Comparison of ENCODE assay signal across 8 cellular contexts in the genomic region with DNA sequence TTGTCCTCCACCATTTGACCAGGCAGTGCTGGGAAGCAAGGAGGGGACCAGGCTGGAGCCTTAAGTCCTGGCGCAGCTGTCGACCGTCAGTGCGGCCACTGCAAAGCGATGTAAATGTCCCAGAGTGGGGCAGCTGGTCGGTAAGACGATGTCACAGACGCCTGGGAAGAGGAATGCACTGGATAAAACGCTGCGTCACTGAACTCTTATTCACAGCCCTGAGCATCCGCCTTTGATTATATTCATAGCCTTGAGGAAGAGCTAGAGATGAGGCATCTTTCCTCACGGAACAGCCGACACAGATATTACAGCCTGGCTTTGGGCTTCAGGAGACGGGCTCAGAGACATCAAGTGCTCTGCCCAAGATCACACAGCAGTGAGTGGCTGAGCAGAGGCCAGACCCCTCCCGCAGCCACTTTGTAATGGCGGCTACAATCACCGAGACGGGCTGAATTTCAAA. TPM values are rescaled to one million over a fixed set of nuclear protein-coding genes. Genes with fewer than 3 reads are reported as not detected.
DNase-seq lines count a peak whose midpoint lies in the region; ATAC-seq and TF ChIP-seq lines count a peak whose summit lies in the region.

No MANE protein-coding gene starts in this region.

- no peak for TF ChIP-seq CTCF in testis (IDR thresholded peaks at IDR 0.05)

- no peak for ATAC-seq in activated CD4-positive, alpha-beta T cell treated with anti-CD3 and anti-CD28 coated beads for 36 hours
- ATAC-seq in HG02642 (IDR thresholded peaks at IDR 0.05; ENCODE audit: poor library complexity, unreplicated experiment) (no peak), HG03521 (IDR thresholded peaks at IDR 0.05; ENCODE audit: unreplicated experiment) (no peak)

- no peaks in the 10 kb centered on the region for H3K9me3 ChIP-seq in testis

- H3K27me3 ChIP-seq in testis: no peaks in the 10 kb centered on the region

- no peaks in the 10 kb centered on the region for H3K9me3 Mint-ChIP-seq in activated CD4-positive, alpha-beta T cell treated with anti-CD3 and anti-CD28 coated beads for 36 hours (ENCODE audit: low read depth)
- no peaks in the 10 kb centered on the region for H3K9me3 Mint-ChIP-seq in activated T-helper 2 cell treated with anti-CD3 and anti-CD28 coated beads, Interferon-gamma antibody, Interleukin-2, Interleukin-4, amounts not matched to agents 10 μg/mL and 5 μg/mL and 100 μg/mL, durations not matched to agents 14 hours and 24 hours and 36 hours
- H3K9me3 Mint-ChIP-seq in immature natural killer cell: peaks cover 0 to 2% (median 0%) of the 10 kb centered on the region in 6 donors

- H3K27ac Mint-ChIP-seq in activated CD4-positive, alpha-beta T cell treated with anti-CD3 and anti-CD28 coated beads for 36 hours: peak overlapping the region; percentile 38
- H3K27ac Mint-ChIP-seq in activated T-helper 2 cell treated with anti-CD3 and anti-CD28 coated beads, Interferon-gamma antibody, Interleukin-2, Interleukin-4, amounts not matched to agents 10 μg/mL and 5 μg/mL and 100 μg/mL, durations not matched to agents 14 hours and 24 hours and 36 hours: no peak overlapping the region
- no peak overlapping the region for H3K27ac Mint-ChIP-seq in immature natural killer cell

- no peaks in the 10 kb centered on the region for H3K4me1 ChIP-seq in testis

- peaks cover 14% of the 10 kb centered on the region for H3K27me3 Mint-ChIP-seq in activated CD4-positive, alpha-beta T cell treated with anti-CD3 and anti-CD28 coated beads for 36 hours
- peaks cover 36% of the 10 kb centered on the region for H3K27me3 Mint-ChIP-seq in activated T-helper 2 cell treated with anti-CD3 and anti-CD28 coated beads, Interferon-gamma antibody, Interleukin-2, Interleukin-4, amounts not matched to agents 10 μg/mL and 5 μg/mL and 100 μg/mL, durations not matched to agents 14 hours and 24 hours and 36 hours (ENCODE audit: low read depth)
- peaks cover 5 to 13% (median 6%) of the 10 kb centered on the region in 3 donors for H3K27me3 Mint-ChIP-seq in immature natural killer cell (ENCODE audit: low read depth in 3 of 3)

- intact Hi-C loops in activated CD4-positive, alpha-beta T cell treated with anti-CD3 and anti-CD28 coated beads for 36 hours (cut with DNase I, micrococcal nuclease): loop anchor here (5.0 to 10.0 kb wide), 3 partner anchors 93 to 1131 kb away; no protein-coding TSS in a partner anchor
- intact Hi-C loops in activated T-helper 2 cell treated with anti-CD3 and anti-CD28 coated beads, Interferon-gamma antibody, Interleukin-2, Interleukin-4, amounts not matched to agents 10 μg/mL and 5 μg/mL and 100 μg/mL, durations not matched to agents 14 hours and 24 hours and 36 hours (cut with micrococcal nuclease): loop anchor here (5.0 to 10.0 kb wide), 2 partner anchors 121 to 533 kb away; no protein-coding TSS in a partner anchor
- intact Hi-C loops in testis (cut with DNase I; ENCODE audit: low total_unique reads): loop anchor here (5.0 kb wide), 1 partner anchor 1133 kb away; no protein-coding TSS in a partner anchor

- H3K27ac ChIP-seq in testis: peak overlapping the region in 1 of 2 donors; percentile 78

- peak overlapping the region; percentile 60 to 62 for H3K4me3 ChIP-seq in testis

- H3K4me3 Mint-ChIP-seq in activated CD4-positive, alpha-beta T cell treated with anti-CD3 and anti-CD28 coated beads for 36 hours: peak overlapping the region; percentile 69
- H3K4me3 Mint-ChIP-seq in activated T-helper 2 cell treated with anti-CD3 and anti-CD28 coated beads, Interferon-gamma antibody, Interleukin-2, Interleukin-4, amounts not matched to agents 10 μg/mL and 5 μg/mL and 100 μg/mL, durations not matched to agents 14 hours and 24 hours and 36 hours (ENCODE audit: low read depth): peak overlapping the region; percentile 78
- peak overlapping the region; percentile 74 to 86 (median 83) for H3K4me3 Mint-ChIP-seq in immature natural killer cell

- H3K4me1 Mint-ChIP-seq in activated CD4-positive, alpha-beta T cell treated with anti-CD3 and anti-CD28 coated beads for 36 hours: peaks cover 7% of the 10 kb centered on the region
- peaks cover 10% of the 10 kb centered on the region for H3K4me1 Mint-ChIP-seq in activated T-helper 2 cell treated with anti-CD3 and anti-CD28 coated beads, Interferon-gamma antibody, Interleukin-2, Interleukin-4, amounts not matched to agents 10 μg/mL and 5 μg/mL and 100 μg/mL, durations not matched to agents 14 hours and 24 hours and 36 hours (ENCODE audit: low read depth)
- H3K4me1 Mint-ChIP-seq in immature natural killer cell: peaks cover 9 to 14% of the 10 kb centered on the region in 2 donors

- WGBS in testis, 2 donors: 47 to 63% methylated on average over 15 to 18 of the region's 18 CpGs

- no peak for DNase-seq in activated CD4-positive, alpha-beta T cell treated with anti-CD3 and anti-CD28 coated beads for 36 hours
- DNase-seq in activated CD4-positive, alpha-beta T cell treated with anti-CD3 and anti-CD28 coated beads, Interleukin-2, amount 50 U/mL, for 48 hours: no peak
- no peak for DNase-seq in activated T-helper 2 cell treated with anti-CD3 and anti-CD28 coated beads, Interferon-gamma antibody, Interleukin-2, Interleukin-4, amounts not matched to agents 10 μg/mL and 5 μg/mL and 100 μg/mL, durations not matched to agents 14 hours and 24 hours and 36 hours (ENCODE audit: low spot score)
- DNase-seq in immature natural killer cell (no peak), testis (no peak), HuH-7 (ENCODE audit: low spot score) (no peak)

- CTCF ChIA-PET in activated CD4-positive, alpha-beta T cell treated with anti-CD3 and anti-CD28 coated beads for 36 hours (lab: Charles Lee): interaction anchor here (0.6 to 4.3 kb wide), 17 partner anchors 9 to 494 kb away, joined by 3 to 32 read pairs (median 3); a partner anchor contains a TSS

- H3K36me3 Mint-ChIP-seq in activated CD4-positive, alpha-beta T cell treated with anti-CD3 and anti-CD28 coated beads for 36 hours (ENCODE audit: low read depth): no peaks in the 10 kb centered on the region
- H3K36me3 Mint-ChIP-seq in activated T-helper 2 cell treated with anti-CD3 and anti-CD28 coated beads, Interferon-gamma antibody, Interleukin-2, Interleukin-4, amounts not matched to agents 10 μg/mL and 5 μg/mL and 100 μg/mL, durations not matched to agents 14 hours and 24 hours and 36 hours (ENCODE audit: low read depth): no peaks in the 10 kb centered on the region
- H3K36me3 Mint-ChIP-seq in immature natural killer cell: no peaks in the 10 kb centered on the region

- no peak for TF ChIP-seq POLR2A in testis (IDR thresholded peaks at IDR 0.05)

- no peaks in the 10 kb centered on the region for H3K36me3 ChIP-seq in testis (ENCODE audit: low read depth, missing control alignments)

- POLR2A ChIA-PET in activated CD4-positive, alpha-beta T cell treated with anti-CD3 and anti-CD28 coated beads for 36 hours (lab: Charles Lee): interaction anchor here (0.5 to 1.0 kb wide), 3 partner anchors 25 to 543 kb away, joined by 3 to 5 read pairs (median 3); no protein-coding TSS in a partner anchor

RNA-seq across cellular contexts. Expression of a gene that starts 17.6 kb away (rescaled TPM):
- 10 to 100 TPM; 57.2 to 60.5 TPM for total RNA-seq in activated CD4-positive, alpha-beta T cell treated with anti-CD3 and anti-CD28 coated beads for 36 hours
- total RNA-seq in activated T-helper 2 cell treated with anti-CD3 and anti-CD28 coated beads, Interferon-gamma antibody, Interleukin-2, Interleukin-4, amounts not matched to agents 10 μg/mL and 5 μg/mL and 100 μg/mL, durations not matched to agents 14 hours and 24 hours and 36 hours: 63.0 and 66.4 TPM in 2 replicates
- polyA plus RNA-seq in immature natural killer cell (10 to 100 TPM; 12.3 to 20.5 (median 18.3) TPM), testis (ENCODE audit: insufficient read depth, low read depth, low replicate concordance) (42.4 TPM)
- total RNA-seq in testis: 10 to 100 TPM; 53.1 TPM
